ENCODE assay signal across 20 cellular contexts in the genomic region with DNA sequence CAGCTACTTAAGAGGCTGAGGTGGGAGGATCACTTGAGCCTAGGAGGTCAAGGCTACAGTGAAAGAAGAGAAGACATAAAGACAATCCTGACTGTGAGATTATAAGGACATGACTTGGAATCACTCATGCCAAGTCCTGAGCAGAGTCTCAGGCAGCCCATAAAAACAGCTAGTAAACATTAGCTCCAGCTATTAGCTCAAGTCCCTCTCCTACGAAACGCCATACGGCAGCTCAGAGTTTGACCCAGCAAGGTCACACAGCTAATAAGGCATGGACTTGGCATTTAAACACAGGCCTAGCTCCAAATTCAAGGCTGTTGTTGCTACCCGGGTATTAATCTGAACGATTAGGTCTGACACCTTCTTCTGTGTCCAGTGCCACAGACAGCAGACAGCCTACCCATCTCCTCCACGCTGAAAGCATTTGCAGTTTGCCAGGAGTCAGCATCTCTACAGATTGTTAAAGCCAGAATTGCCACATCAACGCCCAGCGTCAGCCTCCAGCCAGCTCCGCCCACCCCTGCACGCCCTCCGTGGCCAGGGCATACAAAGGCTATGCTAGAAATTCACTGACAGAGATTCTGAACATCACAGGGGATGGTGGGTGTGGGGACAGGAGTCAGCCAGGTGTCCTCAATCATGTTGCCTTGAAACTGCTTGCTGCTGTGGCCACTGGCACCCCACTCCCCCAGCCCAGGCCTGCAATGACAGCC. TPM values are rescaled to one million over a fixed set of nuclear protein-coding genes. Genes with fewer than 3 reads are reported as not detected.
DNase-seq lines count a peak whose midpoint lies in the region; ATAC-seq and TF ChIP-seq lines count a peak whose summit lies in the region.
"Had no signal": no experiment of that assay in that cellular context is flagged by ENCODE, and none has a peak within 500 bp of the region (broad histone marks: within the 10 kb centered on the region; RNA-seq: fewer than 3 reads in every experiment).

No MANE protein-coding gene starts in this region.

- TF ChIP-seq RAD21 in IMR-90 (IDR thresholded peaks at IDR 0.05; ENCODE audit: low read length), result no peak

- no peak overlapping the region for H2BK15ac ChIP-seq in IMR-90 (ENCODE audit: low read depth, low read length)

- TF ChIP-seq CTCF in IMR-90 (conservative IDR thresholded peaks at IDR 0.05; ENCODE audit: low read depth, low read length) (no peak), VCaP (conservative IDR thresholded peaks at IDR 0.05) (no peak)

- H3K14ac ChIP-seq in IMR-90 (replicated peaks; ENCODE audit: low read depth, low read length), result no peak overlapping the region

- no peaks in the 10 kb centered on the region for H3K9me1 ChIP-seq in IMR-90 (ENCODE audit: insufficient read depth, low read length)

- 50% methylated on average over 11 of the region's 11 CpGs for WGBS in right cardiac atrium
- no CpG with 5 or more reads among the region's 11 CpGs for WGBS in IMR-90 (ENCODE audit: extremely low coverage in 2 of 2, insufficient read length in 1 of 2), 2 experiments

- no peak overlapping the region for H3K18ac ChIP-seq in IMR-90 (ENCODE audit: low read depth, low read length)

- no peak overlapping the region for H3K4me3 ChIP-seq in right cardiac atrium (ENCODE audit: low read length)
- H3K4me3 ChIP-seq in IMR-90 (ENCODE audit: insufficient read depth, low read depth, low read length), result no peak overlapping the region
- H3K4me3 ChIP-seq: K562 had no signal

- H3K9ac ChIP-seq in IMR-90 (ENCODE audit: low read depth, low read length), result no peak overlapping the region

- no peak overlapping the region for H4K8ac ChIP-seq in IMR-90 (ENCODE audit: low read depth in 2 of 2, low read length in 2 of 2)

- DNase-seq in right cardiac atrium (no peak), Right ventricle myocardium superior (no peak), IMR-90 (no peak), posterior vena cava (ENCODE audit: low spot score) (peak; percentile 66), activated T-cell treated with anti-CD3 and anti-CD28 coated beads for 4 hours (no peak)
- DNase-seq: ACHN; BE2C; C1 segment of cervical spinal cord; CD4-positive, CD25-positive, alpha-beta regulatory T cell; CD8-positive, alpha-beta memory T cell; COR-L47; DMS 273 treated with DMSO at 0.1 percent for 48 hours; DMS53; DND-41; GOT3; H7 had no signal

- POLR2A ChIA-PET in IMR-90 (lab: Charles Lee; ENCODE audit: unreplicated experiment), result no interaction called here

- no peak overlapping the region for H3K56ac ChIP-seq in IMR-90 (ENCODE audit: extremely low read depth, insufficient read depth, low read length)

- no peaks in the 10 kb centered on the region for H3K79me1 ChIP-seq in IMR-90 (ENCODE audit: low read depth in 1 of 2, low read length in 2 of 2)

- no peak overlapping the region for H3K4ac ChIP-seq in IMR-90 (ENCODE audit: low read depth, low read length)

- ATAC-seq in right cardiac atrium (peak; percentile 26 to 43), Right ventricle myocardium superior (ENCODE audit: poor library complexity) (no peak), IMR-90 (ENCODE audit: low read depth) (no peak), GM21786 (IDR thresholded peaks at IDR 0.05; ENCODE audit: unreplicated experiment) (no peak)
- ATAC-seq: HCT116, K562 had no signal

- H2AK5ac ChIP-seq in IMR-90 (ENCODE audit: low read depth, low read length), result no peak overlapping the region

- H4K91ac ChIP-seq in IMR-90 (ENCODE audit: insufficient read depth, low read depth, low read length), result no peak overlapping the region

- H2AK9ac ChIP-seq in IMR-90 (replicated peaks; ENCODE audit: low read depth, low read length, poor library complexity), result no peak overlapping the region

- H3K9me3 ChIP-seq in right cardiac atrium (ENCODE audit: control insufficient read depth, low read length), result peaks cover 3% of the 10 kb centered on the region
- no peaks in the 10 kb centered on the region for H3K9me3 ChIP-seq in IMR-90 (ENCODE audit: control insufficient read depth, insufficient read depth, low read length)
- H3K9me3 ChIP-seq: BE2C had no signal

- H3K4me2 ChIP-seq in IMR-90 (ENCODE audit: low read depth, low read length), result no peak overlapping the region

- intact Hi-C loops in right cardiac atrium (cut with DNase I), result no loop called here
- intact Hi-C loops in Right ventricle myocardium superior (cut with DNase I), result no loop called here
- intact Hi-C loops in IMR-90 (cut with micrococcal nuclease), result no loop called here
- intact Hi-C loops in posterior vena cava (cut with DNase I), result no loop called here

- CTCF ChIA-PET in IMR-90 (lab: Yijun Ruan, JAX), result interaction anchor here (0.7 kb wide), 1 partner anchor 1965 kb away, joined by 3 read pairs; no protein-coding TSS in a partner anchor

- dilution Hi-C loops in IMR-90 (cut with HindIII; ENCODE audit: low sequenced_read_pairs, unreplicated experiment), result no loop called here

- no peaks in the 10 kb centered on the region for H3K36me3 ChIP-seq in IMR-90 (ENCODE audit: control insufficient read depth, insufficient read depth, low read length)
- H3K36me3 ChIP-seq: BE2C had no signal

- TF ChIP-seq POLR2A in IMR-90 (IDR thresholded peaks at IDR 0.05; ENCODE audit: low read depth, low read length), result no peak

- BruUV-seq in IMR-90 (replicated peaks; lab: Mats Ljungman, UMichigan), result no TSS peak

- no peak overlapping the region for H2BK5ac ChIP-seq in IMR-90 (ENCODE audit: low read depth, low read length, poor library complexity, severe bottlenecking)

- no peak overlapping the region for H2BK120ac ChIP-seq in IMR-90 (ENCODE audit: low read depth, low read length)

- H3K27me3 ChIP-seq in right cardiac atrium (ENCODE audit: control insufficient read depth, insufficient read depth) (no peaks in the 10 kb centered on the region), IMR-90 (ENCODE audit: control insufficient read depth, insufficient read depth, low read length) (peaks cover under 1% of the 10 kb centered on the region)

- no peak overlapping the region for H4K5ac ChIP-seq in IMR-90 (ENCODE audit: low read depth, low read length)

- no peak overlapping the region for H2BK20ac ChIP-seq in IMR-90 (ENCODE audit: low read depth, low read length)

- H3K4me1 ChIP-seq in right cardiac atrium (ENCODE audit: control insufficient read depth, insufficient read depth, low read length) (no peaks in the 10 kb centered on the region), IMR-90 (ENCODE audit: control insufficient read depth, insufficient read depth, low read length) (no peaks in the 10 kb centered on the region)
- H3K4me1 ChIP-seq: BE2C had no signal

- no peaks in the 10 kb centered on the region for H4K20me1 ChIP-seq in IMR-90 (ENCODE audit: insufficient read depth, low read length)

- no peak overlapping the region for H3K23ac ChIP-seq in IMR-90 (ENCODE audit: low read depth, low read length)

- H2AFZ ChIP-seq in IMR-90 (replicated peaks; ENCODE audit: low read length, poor library complexity), result peak overlapping the region; percentile 52

- H3K27ac ChIP-seq in right cardiac atrium (ENCODE audit: low read length), result no peak overlapping the region
- H3K27ac ChIP-seq in IMR-90 (ENCODE audit: insufficient read depth, low read length), result no peak overlapping the region
- peak overlapping the region; percentile 63 for H3K27ac ChIP-seq in VCaP

- in situ Hi-C loops in IMR-90 (cut with MboI; ENCODE audit: low sequenced_read_pairs), result no loop called here

TF ChIP-seq in IMR-90, 13 proteins besides CTCF, POLR2A, EP300 and RAD21 (continues in another document):
- TF ChIP-seq CHD1 (IDR thresholded peaks at IDR 0.05; ENCODE audit: low read depth, low read length) (no peak), RFX5 (IDR thresholded peaks at IDR 0.05; ENCODE audit: low read depth, low read length) (no peak), ELK1 (IDR thresholded peaks at IDR 0.05; ENCODE audit: borderline replicate concordance, low read depth, low read length) (no peak), CEBPB (IDR thresholded peaks at IDR 0.05; ENCODE audit: low read depth, low read length) (no peak), MXI1 (IDR thresholded peaks at IDR 0.05; ENCODE audit: borderline replicate concordance, low read depth, low read length) (no peak), USF2 (IDR thresholded peaks at IDR 0.05; ENCODE audit: low read depth, low read length) (no peak), MAFK (IDR thresholded peaks at IDR 0.05; ENCODE audit: low read depth, low read length) (no peak), BHLHE40 (IDR thresholded peaks at IDR 0.05; ENCODE audit: low read depth, low read length) (no peak), SMC3 (IDR thresholded peaks at IDR 0.05; ENCODE audit: low read depth, low read length) (no peak), MAZ (IDR thresholded peaks at IDR 0.05; ENCODE audit: borderline replicate concordance, low read depth, low read length) (no peak), NFE2L2 (IDR thresholded peaks at IDR 0.05; ENCODE audit: low read depth, low read length) (no peak)

RNA-seq across cellular contexts. Expression of gene TMEM114, which starts 10.0 kb away (rescaled TPM):
- not detected for total RNA-seq in right cardiac atrium
- not detected for polyA plus RNA-seq in right cardiac atrium
- not detected for total RNA-seq in Right ventricle myocardium superior
- total RNA-seq in IMR-90 (2012; rRNA removed), result not detected in 2 replicates
- not detected in 2 replicates for polyA plus RNA-seq in IMR-90 (2012; rRNA removed)
- not detected in 2 replicates for polyA plus RNA-seq in IMR-90 (2012; cell fraction: cytosol; rRNA removed)
- not detected in 2 replicates for polyA plus RNA-seq in IMR-90 (2012; cell fraction: nucleus; rRNA removed; ENCODE audit: low replicate concordance)
- total RNA-seq in posterior vena cava, result not detected
- total RNA-seq: CD4-positive, CD25-positive, alpha-beta regulatory T cell; CD8-positive, alpha-beta memory T cell; H7; K562 had no signal
- polyA plus RNA-seq: CD4-positive, CD25-positive, alpha-beta regulatory T cell; CD8-positive, alpha-beta memory T cell; K562 had no signal

RNA-seq across cellular contexts. Expression of gene METTL22, which starts 21.2 kb away (rescaled TPM):
- total RNA-seq in right cardiac atrium, result 10 to 100 TPM; 28.1 to 37.3 (median 33.3) TPM
- 26.9 TPM for polyA plus RNA-seq in right cardiac atrium
- 21.0 TPM for total RNA-seq in Right ventricle myocardium superior
- total RNA-seq in IMR-90 (2012; rRNA removed), result 27.2 and 38.3 TPM in 2 replicates
- 51.2 and 55.5 TPM in 2 replicates for polyA plus RNA-seq in IMR-90 (2012; rRNA removed)
- polyA plus RNA-seq in IMR-90 (2012; cell fraction: cytosol; rRNA removed), result 44.3 and 53.4 TPM in 2 replicates
- polyA plus RNA-seq in IMR-90 (2012; cell fraction: nucleus; rRNA removed; ENCODE audit: low replicate concordance), result 130 and 132 TPM in 2 replicates
- total RNA-seq in posterior vena cava, result 10 to 100 TPM; 27.4 to 30.7 TPM

Comparison
In these comparisons a context has a peak if more than half of its experiments do, and no peak if none do; other contexts are left out.
1. ATAC-seq: peak in right cardiac atrium (2 of 2); none in Right ventricle myocardium superior (single experiment), IMR-90 (single experiment) and GM21786 (single experiment).